ENCODE assay signal across 9 cellular contexts in genomic region chr12:91009319-91009950, GRCh38. TPM values are rescaled to one million over a fixed set of nuclear protein-coding genes. Genes with fewer than 3 reads are reported as not detected.
A peak's percentile ranks its signal among the peaks of the same experiment; 100 is the strongest.
DNase-seq lines count a peak whose midpoint lies in the region; ATAC-seq and TF ChIP-seq lines count a peak whose summit lies in the region.
"Had no signal": no experiment of that assay in that cellular context is flagged by ENCODE, and none has a peak within 500 bp of the region (broad histone marks: within the 10 kb centered on the region; RNA-seq: fewer than 3 reads in every experiment).

No MANE protein-coding gene starts in this region.

- H3K4me2 ChIP-seq in KMS-11: peak overlapping the region; percentile 42

- H3K4me1 ChIP-seq in KMS-11 (ENCODE audit: low read depth, poor library complexity, severe bottlenecking): peaks cover 43% of the 10 kb centered on the region

- DNase-seq in activated T-cell treated with anti-CD3 and anti-CD28 coated beads, Interleukin-2, amount 50 U/mL, for 72 hours: peak in 1 of 2 donors; percentile 0
- no peak for DNase-seq in activated T-cell treated with anti-CD3 and anti-CD28 coated beads, Interleukin-2, amount 50 U/mL, for 24 hours
- DNase-seq in stimulated activated naive CD8-positive, alpha-beta T cell treated with anti-CD3 and anti-CD28 coated beads, Interleukin-15, amount 100 ng/mL, for 72 hours: peak in 1 of 2 donors; percentile 10
- no peak for DNase-seq in anterior cingulate cortex (lab: John Stamatoyannopoulos, UW)
- DNase-seq in cardiac septum (ENCODE audit: low spot score): no peak
- DNase-seq in NCI-H2227 treated with DMSO at 0.1 percent for 48 hours (lab: John Stamatoyannopoulos, UW): no peak

- peaks cover 35% of the 10 kb centered on the region for H3K27me3 ChIP-seq in KMS-11 (ENCODE audit: insufficient read depth, low read depth)

- no peak overlapping the region for H3K4me3 ChIP-seq in KMS-11 (IDR thresholded peaks at IDR 0.05; ENCODE audit: insufficient read depth, low read depth, low read length)

- no peak overlapping the region for H3K27ac ChIP-seq in KMS-11

- H3K36me3 ChIP-seq in KMS-11 (ENCODE audit: insufficient read depth): no peaks in the 10 kb centered on the region

- no peaks in the 10 kb centered on the region for H3K79me2 ChIP-seq in KMS-11 (ENCODE audit: insufficient read depth, low read depth)

- H3K4me1 Mint-ChIP-seq in activated T-cell treated with anti-CD3 and anti-CD28 coated beads, Interleukin-2, amount 50 U/mL, for 72 hours (ENCODE audit: low read depth): peaks cover 22% of the 10 kb centered on the region
- H3K4me1 Mint-ChIP-seq in activated T-cell treated with anti-CD3 and anti-CD28 coated beads, Interleukin-2, amount 50 U/mL, for 24 hours (ENCODE audit: low read depth): peaks cover 16% of the 10 kb centered on the region
- peaks cover 26% of the 10 kb centered on the region for H3K4me1 Mint-ChIP-seq in stimulated activated naive CD8-positive, alpha-beta T cell treated with anti-CD3 and anti-CD28 coated beads, Interleukin-15, amount 100 ng/mL, for 72 hours

- no peaks in the 10 kb centered on the region for H3K36me3 Mint-ChIP-seq in activated T-cell treated with anti-CD3 and anti-CD28 coated beads, Interleukin-2, amount 50 U/mL, for 72 hours (ENCODE audit: insufficient read depth in 2 of 2)
- no peaks in the 10 kb centered on the region for H3K36me3 Mint-ChIP-seq in activated T-cell treated with anti-CD3 and anti-CD28 coated beads, Interleukin-2, amount 50 U/mL, for 24 hours (ENCODE audit: low read depth)

- peaks cover 50% of the 10 kb centered on the region for H3K27me3 Mint-ChIP-seq in activated T-cell treated with anti-CD3 and anti-CD28 coated beads, Interleukin-2, amount 50 U/mL, for 72 hours (ENCODE audit: low read depth)
- peaks cover 13% of the 10 kb centered on the region for H3K27me3 Mint-ChIP-seq in activated T-cell treated with anti-CD3 and anti-CD28 coated beads, Interleukin-2, amount 50 U/mL, for 24 hours
- H3K27me3 Mint-ChIP-seq in stimulated activated naive CD8-positive, alpha-beta T cell treated with anti-CD3 and anti-CD28 coated beads, Interleukin-15, amount 100 ng/mL, for 72 hours: peaks cover 50% of the 10 kb centered on the region

- peaks cover 0 to 2% of the 10 kb centered on the region in 2 donors for H3K9me3 Mint-ChIP-seq in activated T-cell treated with anti-CD3 and anti-CD28 coated beads, Interleukin-2, amount 50 U/mL, for 72 hours
- no peaks in the 10 kb centered on the region for H3K9me3 Mint-ChIP-seq in activated T-cell treated with anti-CD3 and anti-CD28 coated beads, Interleukin-2, amount 50 U/mL, for 24 hours
- no peaks in the 10 kb centered on the region for H3K9me3 Mint-ChIP-seq in stimulated activated naive CD8-positive, alpha-beta T cell treated with anti-CD3 and anti-CD28 coated beads, Interleukin-15, amount 100 ng/mL, for 72 hours

- no peaks in the 10 kb centered on the region for H4K20me1 ChIP-seq in KMS-11 (ENCODE audit: insufficient read depth)

- no peak for TF ChIP-seq CTCF in KMS-11 (conservative IDR thresholded peaks at IDR 0.05; ENCODE audit: low read depth, low read length)

- intact Hi-C loops in cardiac septum (cut with DNase I): no loop called here

- ATAC-seq in activated T-cell treated with anti-CD3 and anti-CD28 coated beads, Interleukin-2, amount 50 U/mL, for 72 hours (replicated peaks in 1 of 2): peak; percentile 24 to 52
- peak; percentile 86 for ATAC-seq in HG02763 (IDR thresholded peaks at IDR 0.05; ENCODE audit: unreplicated experiment)
- peak; percentile 77 for ATAC-seq in stimulated activated naive CD8-positive, alpha-beta T cell treated with anti-CD3 and anti-CD28 coated beads, Interleukin-15, amount 100 ng/mL, for 72 hours

- H3K4me3 Mint-ChIP-seq in activated T-cell treated with anti-CD3 and anti-CD28 coated beads, Interleukin-2, amount 50 U/mL, for 72 hours: no peak overlapping the region
- H3K4me3 Mint-ChIP-seq in activated T-cell treated with anti-CD3 and anti-CD28 coated beads, Interleukin-2, amount 50 U/mL, for 24 hours: no peak overlapping the region
- no peak overlapping the region for H3K4me3 Mint-ChIP-seq in stimulated activated naive CD8-positive, alpha-beta T cell treated with anti-CD3 and anti-CD28 coated beads, Interleukin-15, amount 100 ng/mL, for 72 hours

- no peak overlapping the region for H3K27ac Mint-ChIP-seq in activated T-cell treated with anti-CD3 and anti-CD28 coated beads, Interleukin-2, amount 50 U/mL, for 72 hours
- no peak overlapping the region for H3K27ac Mint-ChIP-seq in activated T-cell treated with anti-CD3 and anti-CD28 coated beads, Interleukin-2, amount 50 U/mL, for 24 hours
- H3K27ac Mint-ChIP-seq in stimulated activated naive CD8-positive, alpha-beta T cell treated with anti-CD3 and anti-CD28 coated beads, Interleukin-15, amount 100 ng/mL, for 72 hours: no peak overlapping the region

- no peak overlapping the region for H2AFZ ChIP-seq in KMS-11 (ENCODE audit: low read depth)

- no peak overlapping the region for H3K9ac ChIP-seq in KMS-11

RNA-seq across cellular contexts. Expression of gene EPYC, which starts 4.7 kb away (rescaled TPM):
- not detected for total RNA-seq in activated T-cell treated with anti-CD3 and anti-CD28 coated beads, Interleukin-2, amount 50 U/mL, for 72 hours
- total RNA-seq in cardiac septum: not detected
- total RNA-seq: NCI-H460 had no signal

RNA-seq across cellular contexts. Expression of gene KERA, which starts 48.4 kb away (rescaled TPM):
- total RNA-seq in activated T-cell treated with anti-CD3 and anti-CD28 coated beads, Interleukin-2, amount 50 U/mL, for 72 hours: not detected
- total RNA-seq in cardiac septum: 0.19 TPM
- total RNA-seq: NCI-H460 had no signal

RNA-seq across cellular contexts. Expression of gene CCER1, which starts 54.5 kb away (rescaled TPM):
- not detected for total RNA-seq in activated T-cell treated with anti-CD3 and anti-CD28 coated beads, Interleukin-2, amount 50 U/mL, for 72 hours
- not detected for total RNA-seq in cardiac septum
- total RNA-seq: NCI-H460 had no signal
